Comparison of ENCODE assay signal across 30 cellular contexts in genomic region chr17:70804161-70804560, GRCh38.
DNase-seq lines count a peak whose midpoint lies in the region; ATAC-seq and TF ChIP-seq lines count a peak whose summit lies in the region.
"Had no signal": no experiment of that assay in that cellular context is flagged by ENCODE, and none has a peak within 500 bp of the region (broad histone marks: within the 10 kb centered on the region; RNA-seq: fewer than 3 reads in every experiment).

No MANE protein-coding gene starts in this region.

- no peak overlapping the region for H3K27ac ChIP-seq in breast epithelium
- no peak overlapping the region for H3K27ac ChIP-seq in left lung
- no peak overlapping the region for H3K27ac ChIP-seq in dorsolateral prefrontal cortex
- H3K27ac ChIP-seq: 22Rv1, RWPE1, suprapubic skin had no signal

- H3K36me3 ChIP-seq in breast epithelium (no peaks in the 10 kb centered on the region), left lung (no peaks in the 10 kb centered on the region)
- H3K36me3 ChIP-seq: suprapubic skin had no signal

- H3K4me3 Mint-ChIP-seq in MCF 10A (ENCODE audit: unreplicated experiment): no peak overlapping the region
- H3K4me3 Mint-ChIP-seq: activated naive CD4-positive, alpha-beta T cell treated with anti-CD3 and anti-CD28 coated beads, Interleukin-2, amount 10 ng/mL, durations not matched to agents 7 days and 5 days; CD4-positive, alpha-beta memory T cell; dendritic cell treated with granulocyte-macrophage colony-stimulating factor and Interleukin-4, amounts not matched to agents 40 ng/mL and 50 ng/mL, for 4 days; H9; memory B cell; stimulated activated effector memory CD8-positive, alpha-beta T cell treated with anti-CD3 and anti-CD28 coated beads, Interleukin-12 subunit alpha, Interleukin-12 subunit beta, amount 100 ng/mL, for 72 hours; T-cell had no signal

- H3K27me3 ChIP-seq in breast epithelium (no peaks in the 10 kb centered on the region), left lung (no peaks in the 10 kb centered on the region), dorsolateral prefrontal cortex (no peaks in the 10 kb centered on the region)
- H3K27me3 ChIP-seq: suprapubic skin had no signal

- H3K9me3 Mint-ChIP-seq in MCF 10A (ENCODE audit: unreplicated experiment): peaks cover 16% of the 10 kb centered on the region

- CTCF ChIA-PET in MCF 10A (lab: Yijun Ruan, JAX): no interaction called here

- no peaks in the 10 kb centered on the region for H3K27me3 Mint-ChIP-seq in MCF 10A (ENCODE audit: insufficient read depth, unreplicated experiment)
- H3K27me3 Mint-ChIP-seq: activated naive CD4-positive, alpha-beta T cell treated with anti-CD3 and anti-CD28 coated beads, Interleukin-2, amount 10 ng/mL, durations not matched to agents 7 days and 5 days; CD4-positive, alpha-beta memory T cell; dendritic cell treated with granulocyte-macrophage colony-stimulating factor and Interleukin-4, amounts not matched to agents 40 ng/mL and 50 ng/mL, for 4 days; memory B cell; T-cell had no signal

- H3K9me3 ChIP-seq in breast epithelium (peaks cover 0 to 7% of the 10 kb centered on the region in 2 donors), left lung (peaks cover 0 to 5% of the 10 kb centered on the region in 2 donors)
- H3K9me3 ChIP-seq: suprapubic skin had no signal

- no TSS peak for BruUV-seq in MCF 10A (replicated peaks; lab: Mats Ljungman, UMichigan)

- H3K4me3 ChIP-seq in breast epithelium (no peak overlapping the region), cardiac fibroblast (replicated peaks in 1 of 2; ENCODE audit: low read depth in 2 of 2, low read length in 2 of 2) (no peak overlapping the region), left lung (no peak overlapping the region), dorsolateral prefrontal cortex (no peak overlapping the region)
- H3K4me3 ChIP-seq: K562, suprapubic skin had no signal

- POLR2A ChIA-PET in MCF 10A (lab: Yijun Ruan, JAX): no interaction called here

- H3K27ac Mint-ChIP-seq in MCF 10A (ENCODE audit: low read depth, unreplicated experiment): no peak overlapping the region
- H3K27ac Mint-ChIP-seq: activated naive CD4-positive, alpha-beta T cell treated with anti-CD3 and anti-CD28 coated beads, Interleukin-2, amount 10 ng/mL, durations not matched to agents 7 days and 5 days; CD4-positive, alpha-beta memory T cell; dendritic cell treated with granulocyte-macrophage colony-stimulating factor and Interleukin-4, amounts not matched to agents 40 ng/mL and 50 ng/mL, for 4 days; H9; memory B cell; stimulated activated effector memory CD8-positive, alpha-beta T cell treated with anti-CD3 and anti-CD28 coated beads, Interleukin-12 subunit alpha, Interleukin-12 subunit beta, amount 100 ng/mL, for 72 hours; T-cell had no signal

- TF ChIP-seq POLR2A in breast epithelium (IDR thresholded peaks at IDR 0.05): no peak

- H3K4me1 ChIP-seq in breast epithelium (no peaks in the 10 kb centered on the region), left lung (no peaks in the 10 kb centered on the region)
- H3K4me1 ChIP-seq: suprapubic skin had no signal

- DNase-seq in MCF 10A (ENCODE audit: unreplicated experiment) (peak; percentile 39), breast epithelium (ENCODE audit: low spot score in 2 of 2) (no peak), cardiac fibroblast (ENCODE audit: low read depth in 2 of 2) (peak; percentile 48 to 49), left lung (no peak), dorsolateral prefrontal cortex (no peak), NOMO-1 treated with dmso at 0.1 percent for 144 hours (lab: John Stamatoyannopoulos, UW; ENCODE audit: unreplicated experiment) (no peak), H4 (ENCODE audit: low spot score) (no peak)
- DNase-seq in activated naive CD4-positive, alpha-beta T cell treated with Interleukin-2 at 50 U/mL for 16 hours: no peak
- DNase-seq: activated CD4-positive, CD25-positive, alpha-beta regulatory T cell; activated naive CD4-positive, alpha-beta T cell treated with anti-CD3 and anti-CD28 coated beads, Interleukin-2, amount 10 ng/mL, durations not matched to agents 7 days and 5 days; amniotic stem cell; CD4-positive, alpha-beta memory T cell; DMS 273 treated with DMSO at 0.1 percent for 48 hours; H9; head of caudate nucleus; kidney glomerular epithelial cell; NCI-H1436; NCI-H345; NCI-H82; posterior cingulate gyrus; stimulated activated CD4-positive, alpha-beta T cell treated with anti-CD3 and anti-CD28 coated beads, Interleukin-4, amount 100 ng/mL, for 24 hours; T-cell had no signal

- peak; percentile 96 for ATAC-seq in left lung
- ATAC-seq: K562; sciatic nerve; stimulated activated effector memory CD8-positive, alpha-beta T cell treated with anti-CD3 and anti-CD28 coated beads, Interleukin-12 subunit alpha, Interleukin-12 subunit beta, amount 100 ng/mL, for 72 hours; T-cell had no signal

- TF ChIP-seq CTCF in MCF 10A (IDR thresholded peaks at IDR 0.05; ENCODE audit: unreplicated experiment): no peak
- no peak for TF ChIP-seq CTCF in breast epithelium (IDR thresholded peaks at IDR 0.05)
- TF ChIP-seq CTCF in cardiac fibroblast (IDR thresholded peaks at IDR 0.05; ENCODE audit: low read depth, low read length): no peak
- no peak for TF ChIP-seq CTCF in left lung (IDR thresholded peaks at IDR 0.05)
- TF ChIP-seq CTCF in dorsolateral prefrontal cortex (IDR thresholded peaks at IDR 0.05 in 54 of 56, conservative IDR thresholded peaks at IDR 0.05 in 2 of 56; ENCODE audit: low read depth in 1 of 56, partially characterized antibody in 56 of 56): no peak

- H3K4me1 Mint-ChIP-seq in MCF 10A (ENCODE audit: insufficient read depth, unreplicated experiment): peaks cover 5% of the 10 kb centered on the region
- H3K4me1 Mint-ChIP-seq: activated naive CD4-positive, alpha-beta T cell treated with anti-CD3 and anti-CD28 coated beads, Interleukin-2, amount 10 ng/mL, durations not matched to agents 7 days and 5 days; CD4-positive, alpha-beta memory T cell; H9; memory B cell; stimulated activated effector memory CD8-positive, alpha-beta T cell treated with anti-CD3 and anti-CD28 coated beads, Interleukin-12 subunit alpha, Interleukin-12 subunit beta, amount 100 ng/mL, for 72 hours; T-cell had no signal

- intact Hi-C loops in MCF 10A (cut with micrococcal nuclease): no loop called here
- intact Hi-C loops in breast epithelium (cut with DNase I; ENCODE audit: low total_unique reads): no loop called here
- intact Hi-C loops in left lung (cut with DNase I): no loop called here
- intact Hi-C loops in dorsolateral prefrontal cortex (cut with DNase I): no loop called here

- peaks cover 5% of the 10 kb centered on the region for H3K36me3 Mint-ChIP-seq in MCF 10A (ENCODE audit: insufficient read depth, unreplicated experiment)
- H3K36me3 Mint-ChIP-seq: activated naive CD4-positive, alpha-beta T cell treated with anti-CD3 and anti-CD28 coated beads, Interleukin-2, amount 10 ng/mL, durations not matched to agents 7 days and 5 days; CD4-positive, alpha-beta memory T cell; memory B cell; stimulated activated effector memory CD8-positive, alpha-beta T cell treated with anti-CD3 and anti-CD28 coated beads, Interleukin-12 subunit alpha, Interleukin-12 subunit beta, amount 100 ng/mL, for 72 hours; T-cell had no signal

Comparison
In these comparisons a context has a peak if more than half of its experiments do, and no peak if none do; other contexts are left out.
1. DNase-seq: peak in MCF 10A (single experiment) and cardiac fibroblast (2 of 2); none in breast epithelium (0 of 2), left lung (0 of 2), dorsolateral prefrontal cortex (0 of 10), activated naive CD4-positive, alpha-beta T cell treated with Interleukin-2 at 50 U/mL for 16 hours (single experiment), NOMO-1 treated with dmso at 0.1 percent for 144 hours (single experiment) and H4 (single experiment).